In the genomic region with DNA sequence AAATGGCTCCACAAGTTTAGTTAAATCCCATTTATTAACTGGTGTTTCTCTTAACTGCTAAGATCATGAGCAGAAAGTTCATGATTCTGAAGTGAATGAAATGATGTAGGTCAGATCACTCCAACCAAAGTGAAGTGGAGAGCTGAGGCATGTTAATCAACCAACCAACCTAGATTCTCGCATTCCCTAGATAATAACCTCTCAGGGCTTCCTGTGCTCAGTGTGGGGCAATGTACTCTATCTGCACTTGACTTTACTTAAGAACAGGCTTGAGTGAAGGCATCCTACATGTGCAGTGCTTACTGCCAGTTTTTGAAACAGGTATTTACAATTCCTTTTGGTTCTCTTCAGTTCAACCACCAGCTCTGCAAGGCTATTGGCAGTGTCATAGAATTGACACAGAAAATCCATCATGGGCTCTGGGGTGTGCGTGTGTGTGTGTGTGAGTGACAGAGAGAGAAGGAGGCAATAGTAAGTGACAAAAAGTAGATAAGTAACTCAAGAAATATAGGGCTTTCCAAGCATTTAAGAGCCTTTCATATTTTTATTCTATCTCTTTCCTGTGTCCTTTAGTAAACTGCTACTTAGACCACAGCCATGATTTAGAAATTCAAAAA, we compare ENCODE assay signal across 16 cellular contexts. TPM values are rescaled to one million over a fixed set of nuclear protein-coding genes. Genes with fewer than 3 reads are reported as not detected.
DNase-seq lines count a peak whose midpoint lies in the region; ATAC-seq, FAIRE-seq and TF ChIP-seq lines count a peak whose summit lies in the region.
"Had no signal": no experiment of that assay in that cellular context is flagged by ENCODE, and none has a peak within 500 bp of the region (broad histone marks: within the 10 kb centered on the region; RNA-seq: fewer than 3 reads in every experiment).

No MANE protein-coding gene starts in this region.

- peaks cover 42% of the 10 kb centered on the region for H3K4me1 Mint-ChIP-seq in progenitor cell of endocrine pancreas (ENCODE audit: low read depth)

- DNase-seq in GM12892 (ENCODE audit: insufficient read length), result no peak
- DNase-seq in IMR-90, result no peak
- no peak for DNase-seq in GM12878 (ENCODE audit: low read depth, low spot score)
- DNase-seq in progenitor cell of endocrine pancreas (ENCODE audit: low spot score, unreplicated experiment), result no peak
- no peak for DNase-seq in NK-92 treated with Interleukin-12 subunit alpha and Interleukin-12 subunit beta, amount 100 ng/mL, for 24 hours (lab: John Stamatoyannopoulos, UW)
- DNase-seq in D721Med (ENCODE audit: insufficient read length, low spot score), result no peak
- DNase-seq: activated CD8-positive, alpha-beta memory T cell treated with anti-CD3 and anti-CD28 coated beads for 24 hours; COR-L47; MM.1S; NCI-H2171; nephron progenitor cell; sigmoid colon; testis had no signal

- TF ChIP-seq POLR2A in GM12892 (IDR thresholded peaks at IDR 0.05; ENCODE audit: low read depth, low read length), result no peak
- TF ChIP-seq POLR2A in IMR-90 (IDR thresholded peaks at IDR 0.05; ENCODE audit: low read depth, low read length), result no peak
- no peak for TF ChIP-seq POLR2A in GM12878 (IDR thresholded peaks at IDR 0.05; ENCODE audit: low read depth, low read length)

- no TSS peak for BruUV-seq in IMR-90 (replicated peaks; lab: Mats Ljungman, UMichigan)
- no TSS peak for BruUV-seq in GM12878 (replicated peaks; lab: Mats Ljungman, UMichigan)

- H2AFZ ChIP-seq in IMR-90 (replicated peaks; ENCODE audit: low read length, poor library complexity), result no peak overlapping the region
- H2AFZ ChIP-seq in GM12878 (ENCODE audit: control insufficient read depth, low read depth, low read length), result no peak overlapping the region

- H3K4me3 Mint-ChIP-seq in progenitor cell of endocrine pancreas (ENCODE audit: low read depth), result no peak overlapping the region
- H3K4me3 Mint-ChIP-seq: nephron progenitor cell had no signal

- no peaks in the 10 kb centered on the region for H3K27me3 Mint-ChIP-seq in progenitor cell of endocrine pancreas

- FAIRE-seq in GM12892 (lab: Jason Lieb, UNC) (peak; percentile 90), GM12878 (lab: Jason Lieb, UNC) (no peak), D721Med (lab: Jason Lieb, UNC) (no peak)

- H4K20me1 ChIP-seq in IMR-90 (ENCODE audit: insufficient read depth, low read length) (no peaks in the 10 kb centered on the region), GM12878 (ENCODE audit: control insufficient read depth, insufficient read depth) (no peaks in the 10 kb centered on the region)

- CTCF ChIA-PET in IMR-90 (lab: Yijun Ruan, JAX), result no interaction called here
- CTCF ChIA-PET in GM12878 (lab: Yijun Ruan, JAX), result interaction anchor here (1.1 to 2.1 kb wide), 6 partner anchors 9 to 110 kb away, joined by 4 to 15 read pairs (median 6); no protein-coding TSS in a partner anchor

- WGBS in IMR-90 (ENCODE audit: extremely low coverage in 2 of 2, insufficient read length in 1 of 2), 2 experiments, result no CpG with 5 or more reads among the region's 2 CpGs
- 76% methylated on average over 2 of the region's 2 CpGs for WGBS in GM12878 (ENCODE audit: insufficient coverage, insufficient replicate concordance, low lambda C conversion rate, missing lambda C conversion rate)

- H3K27me3 ChIP-seq in IMR-90 (ENCODE audit: control insufficient read depth, insufficient read depth, low read length), result no peaks in the 10 kb centered on the region
- no peaks in the 10 kb centered on the region for H3K27me3 ChIP-seq in GM12878 (replicated peaks in 1 of 2; ENCODE audit: control insufficient read depth in 2 of 2, insufficient read depth in 2 of 2, low read length in 1 of 2)
- H3K27me3 ChIP-seq: gastroesophageal sphincter, sigmoid colon, testis had no signal

- no peak overlapping the region for H3K14ac ChIP-seq in IMR-90 (replicated peaks; ENCODE audit: low read depth, low read length)

- dilution Hi-C loops in IMR-90 (cut with HindIII; ENCODE audit: low sequenced_read_pairs, unreplicated experiment), result no loop called here

- H3K36me3 Mint-ChIP-seq in progenitor cell of endocrine pancreas (ENCODE audit: insufficient read depth), result no peaks in the 10 kb centered on the region

- SMC1A ChIA-PET in GM12878 (lab: Charles Lee; ENCODE audit: uncharacterized antibody, unreplicated experiment), result interaction anchor here (0.8 to 6.7 kb wide), 8 partner anchors 8 to 86 kb away, joined by 3 to 53 read pairs (median 8); no protein-coding TSS in a partner anchor

- peak overlapping the region; percentile 2 for H3K27ac Mint-ChIP-seq in progenitor cell of endocrine pancreas
- H3K27ac Mint-ChIP-seq: nephron progenitor cell had no signal

- H3K79me2 ChIP-seq in GM12878 (ENCODE audit: control insufficient read depth, insufficient read depth, low read length), result peaks cover 47% of the 10 kb centered on the region

- no peak for TF ChIP-seq EP300 in GM12878 (IDR thresholded peaks at IDR 0.05; ENCODE audit: borderline replicate concordance in 1 of 2, control insufficient read depth in 1 of 2, low read depth in 2 of 2, low read length in 2 of 2)

- H3K9me1 ChIP-seq in IMR-90 (ENCODE audit: insufficient read depth, low read length), result peaks cover 9% of the 10 kb centered on the region

- H3K36me3 ChIP-seq in IMR-90 (ENCODE audit: control insufficient read depth, insufficient read depth, low read length) (no peaks in the 10 kb centered on the region), GM12878 (ENCODE audit: control insufficient read depth in 2 of 2, insufficient read depth in 2 of 2, low read length in 1 of 2) (no peaks in the 10 kb centered on the region)
- H3K36me3 ChIP-seq: gastroesophageal sphincter, sigmoid colon had no signal

- H3K18ac ChIP-seq in IMR-90 (ENCODE audit: low read depth, low read length), result no peak overlapping the region

- TF ChIP-seq RAD21 in IMR-90 (IDR thresholded peaks at IDR 0.05; ENCODE audit: low read length), result no peak
- no peak for TF ChIP-seq RAD21 in GM12878 (IDR thresholded peaks at IDR 0.05; ENCODE audit: insufficient read depth, low read depth, low read length)

- 0 out of 2 replicates have a peak overlapping the region, but pooled peaks have one; percentile 6 for H2AK5ac ChIP-seq in IMR-90 (ENCODE audit: low read depth, low read length)

- H3K4ac ChIP-seq in IMR-90 (ENCODE audit: low read depth, low read length), result 0 out of 2 replicates have a peak overlapping the region, but pooled peaks have one; percentile 4

- in situ Hi-C loops in IMR-90 (cut with MboI; ENCODE audit: low sequenced_read_pairs) (loop anchor here (25.0 kb wide), 2 partner anchors 649 to 651 kb away; no protein-coding TSS in a partner anchor), GM12878 (cut with MboI) (loop anchor here (25.0 kb wide), 1 partner anchor 651 kb away; no protein-coding TSS in a partner anchor)

- H3K9me3 Mint-ChIP-seq in progenitor cell of endocrine pancreas (ENCODE audit: low read depth), result no peaks in the 10 kb centered on the region
- H3K9me3 Mint-ChIP-seq: nephron progenitor cell had no signal

- peak overlapping the region; percentile 67; the same call in 1 of the 3 replicates for H2BK15ac ChIP-seq in IMR-90 (ENCODE audit: low read depth, low read length)

- H2BK120ac ChIP-seq in IMR-90 (ENCODE audit: low read depth, low read length), result no peak overlapping the region

- H2BK20ac ChIP-seq in IMR-90 (ENCODE audit: low read depth, low read length), result 0 out of 2 replicates have a peak overlapping the region, but pooled peaks have one; percentile 8

- ATAC-seq in IMR-90 (ENCODE audit: low read depth) (no peak), GM12878 (peak; percentile 9), HG02642 (IDR thresholded peaks at IDR 0.05; ENCODE audit: poor library complexity, unreplicated experiment) (no peak)
- ATAC-seq: gastroesophageal sphincter, Panc1 had no signal

- peak overlapping the region; percentile 51; the same call in 1 of the 2 replicates for H3K23ac ChIP-seq in IMR-90 (ENCODE audit: low read depth, low read length)

- H3K9me3 ChIP-seq in IMR-90 (ENCODE audit: control insufficient read depth, insufficient read depth, low read length), result no peaks in the 10 kb centered on the region
- no peaks in the 10 kb centered on the region for H3K9me3 ChIP-seq in GM12878 (replicated peaks; ENCODE audit: control insufficient read depth, insufficient read depth, low read length)
- H3K9me3 ChIP-seq: gastroesophageal sphincter, sigmoid colon, testis had no signal

- H3K4me3 ChIP-seq in IMR-90 (ENCODE audit: insufficient read depth, low read depth, low read length), result no peak overlapping the region
- H3K4me3 ChIP-seq in GM12878, result no peak overlapping the region
- H3K4me3 ChIP-seq: gastroesophageal sphincter, sigmoid colon, testis had no signal

- no peak for TF ChIP-seq CTCF in IMR-90 (conservative IDR thresholded peaks at IDR 0.05; ENCODE audit: low read depth, low read length)
- TF ChIP-seq CTCF in GM12878 (IDR thresholded peaks at IDR 0.05 in 2 of 3, conservative IDR thresholded peaks at IDR 0.05 in 1 of 3; ENCODE audit: control insufficient read depth in 2 of 3, extremely low read depth in 1 of 3, insufficient read depth in 1 of 3, low read depth in 3 of 3, low read length in 3 of 3), result no peak
- TF ChIP-seq CTCF in progenitor cell of endocrine pancreas (IDR thresholded peaks at IDR 0.05; ENCODE audit: unreplicated experiment), result no peak
- TF ChIP-seq CTCF in D721Med (IDR thresholded peaks at IDR 0.05; ENCODE audit: insufficient read depth, missing control alignments), result no peak

- H3K27ac ChIP-seq in IMR-90 (ENCODE audit: insufficient read depth, low read length) (no peak overlapping the region), GM12878 (ENCODE audit: control insufficient read depth, insufficient read depth) (no peak overlapping the region)
- H3K27ac ChIP-seq: gastroesophageal sphincter, sigmoid colon, testis had no signal

- H4K8ac ChIP-seq in IMR-90 (ENCODE audit: low read depth in 2 of 2, low read length in 2 of 2), result peak overlapping the region in 1 of 2 experiments; percentile 5; a peak in 1 of 4 replicates

- peak overlapping the region; percentile 4; the same call in 1 of the 2 replicates for H4K5ac ChIP-seq in IMR-90 (ENCODE audit: low read depth, low read length)

- peaks cover 29 to 46% of the 10 kb centered on the region in 2 experiments for H3K79me1 ChIP-seq in IMR-90 (ENCODE audit: low read depth in 1 of 2, low read length in 2 of 2)

- H3K56ac ChIP-seq in IMR-90 (ENCODE audit: extremely low read depth, insufficient read depth, low read length), result no peak overlapping the region

- H3K4me2 ChIP-seq in IMR-90 (ENCODE audit: low read depth, low read length) (no peak overlapping the region), GM12878 (ENCODE audit: control insufficient read depth, insufficient read depth) (no peak overlapping the region)

- peaks cover 11% of the 10 kb centered on the region for H3K4me1 ChIP-seq in IMR-90 (ENCODE audit: control insufficient read depth, insufficient read depth, low read length)
- H3K4me1 ChIP-seq in GM12878 (ENCODE audit: control insufficient read depth, insufficient read depth, low read length), result peaks cover 15% of the 10 kb centered on the region
- H3K4me1 ChIP-seq: gastroesophageal sphincter, sigmoid colon, testis had no signal

- intact Hi-C loops in IMR-90 (cut with micrococcal nuclease), result no loop called here
- intact Hi-C loops in GM12878 (cut with micrococcal nuclease; ENCODE audit: unreplicated experiment), result no loop called here

- no peak overlapping the region for H2BK5ac ChIP-seq in IMR-90 (ENCODE audit: low read depth, low read length, poor library complexity, severe bottlenecking)

- H4K91ac ChIP-seq in IMR-90 (ENCODE audit: insufficient read depth, low read depth, low read length), result no peak overlapping the region

- H3K9ac ChIP-seq in IMR-90 (ENCODE audit: low read depth, low read length) (no peak overlapping the region), GM12878 (ENCODE audit: control insufficient read depth, insufficient read depth, low read length) (no peak overlapping the region)

- no peak overlapping the region for H2AK9ac ChIP-seq in IMR-90 (replicated peaks; ENCODE audit: low read depth, low read length, poor library complexity)

- RAD21 ChIA-PET in GM12878 (lab: Charles Lee; ENCODE audit: unreplicated experiment), result interaction anchor here (0.8 kb wide), 2 partner anchors 27 to 39 kb away, joined by 3 to 4 read pairs; no protein-coding TSS in a partner anchor

- POLR2A ChIA-PET in IMR-90 (lab: Charles Lee; ENCODE audit: unreplicated experiment) (no interaction called here), GM12878 (lab: Charles Lee) (interaction anchor here (0.6 to 1.2 kb wide), 6 partner anchors 13 to 1401 kb away, joined by 3 to 9 read pairs (median 4); no protein-coding TSS in a partner anchor)

RNA-seq across cellular contexts. Expression of a gene that starts 28.7 kb away (rescaled TPM):
- 36.6 TPM for polyA plus RNA-seq in GM12892 (2012; ENCODE audit: missing spikeins)
- total RNA-seq in IMR-90 (2012; rRNA removed) (63.6 and 75.3 TPM in 2 replicates), GM12878 (2014; rRNA removed) (91.7 and 97.4 TPM in 2 replicates), GM12878 (2014; rRNA removed; fragmentation: Illumina TruSeq; extraction: Trizol) (104 and 105 TPM in 2 replicates), GM12878 (2021) (81.5 and 90.8 TPM in 2 replicates), progenitor cell of endocrine pancreas (3.6 and 4.6 TPM in 2 replicates)
- polyA plus RNA-seq in IMR-90 (2012; rRNA removed) (46.7 and 58.6 TPM in 2 replicates), GM12878 (2011; rRNA removed) (120 and 130 TPM in 2 replicates), GM12878 (2014; fragmentation: Illumina TruSeq; extraction: Trizol) (81.5 and 109 TPM in 2 replicates), GM12878 (2014; fragmentation: Nextera tagmentation; extraction: Ambion mirVana) (10 to 100 TPM; 16.9 to 17.8 TPM), GM12878 (2014; rRNA removed) (73.2 and 80.1 TPM in 2 replicates), GM12878 (2016; fragmentation: Nextera tagmentation; extraction: Ambion mirVana) (10 to 100 TPM; 31.0 to 37.5 TPM)
- polyA plus RNA-seq in IMR-90 (2012; cell fraction: cytosol; rRNA removed), result 15.4 and 38.0 TPM in 2 replicates
- polyA plus RNA-seq in IMR-90 (2012; cell fraction: nucleus; rRNA removed; ENCODE audit: low replicate concordance), result 38.5 and 130 TPM in 2 replicates
- 386 and 419 TPM in 2 replicates for total RNA-seq in GM12878 (2013; cell fraction: nucleolus; rRNA removed)
- polyA plus RNA-seq in GM12878 (2011; ENCODE audit: low read depth), result 21.0 TPM
- polyA plus RNA-seq in GM12878 (2011; cell fraction: cytosol; rRNA removed), result 58.3 and 79.4 TPM in 2 replicates
- 189 and 242 TPM in 2 replicates for polyA plus RNA-seq in GM12878 (2011; cell fraction: nucleus; rRNA removed)
- polyA plus RNA-seq in GM12878 (2012), result 32.8 and 44.7 TPM in 2 replicates
- polyA minus RNA-seq in GM12878 (2011; rRNA and poly(A)+ RNA removed), result 237 and 253 TPM in 2 replicates
- polyA minus RNA-seq in GM12878 (2011; cell fraction: cytosol; rRNA and poly(A)+ RNA removed), result 44.0 and 57.5 TPM in 2 replicates
- 159 and 286 TPM in 2 replicates for polyA minus RNA-seq in GM12878 (2011; cell fraction: nucleus; rRNA and poly(A)+ RNA removed)

Comparison
In these comparisons a context has a peak if more than half of its experiments do, and no peak if none do; other contexts are left out.
1. RNA of a gene that starts 28.7 kb away (total RNA-seq): 81.5 to 419 TPM in GM12878 and 63.6 to 75.3 TPM in IMR-90; 3.6 to 4.6 TPM in progenitor cell of endocrine pancreas; every median in the first group is over 10 times any median in the second.